9 cellular contexts compared by ENCODE assay signal in genomic region chr7:87564290-87564963, GRCh38. TPM values are rescaled to one million over a fixed set of nuclear protein-coding genes. Genes with fewer than 3 reads are reported as not detected.
DNase-seq lines count a peak whose midpoint lies in the region; ATAC-seq, FAIRE-seq and TF ChIP-seq lines count a peak whose summit lies in the region.
"Had no signal": no experiment of that assay in that cellular context is flagged by ENCODE, and none has a peak within 500 bp of the region (broad histone marks: within the 10 kb centered on the region; RNA-seq: fewer than 3 reads in every experiment).

No MANE protein-coding gene starts in this region.

- DNase-seq in left ventricle myocardium inferior (no peak), left ventricle myocardium superior (no peak), H7 (peak; percentile 49), HepG2 (ENCODE audit: low spot score) (peak; percentile 20), sciatic nerve (ENCODE audit: low spot score) (no peak), HTR-8/SVneo (ENCODE audit: insufficient read length, low spot score) (no peak)
- peak; percentile 35 to 41 for DNase-seq in activated T-cell treated with anti-CD3 and anti-CD28 coated beads, Interleukin-2, amount 50 U/mL, for 48 hours

- TF ChIP-seq CTCF in left ventricle myocardium inferior (IDR thresholded peaks at IDR 0.05; ENCODE audit: borderline replicate concordance) (peak; percentile 35), LNCAP (IDR thresholded peaks at IDR 0.05) (peak; percentile 84), HepG2 (CRISPR knock-in tag; IDR thresholded peaks at IDR 0.05) (peak; percentile 79)

- H3K27ac ChIP-seq in left ventricle myocardium inferior (replicated peaks) (no peak overlapping the region), HepG2 (ENCODE audit: extremely low read length, insufficient read depth, low read length) (peak overlapping the region; percentile 23)

- ATAC-seq in left ventricle myocardium superior (no peak), HepG2 (peak; percentile 87), sciatic nerve (no peak)

- FAIRE-seq in HepG2 (lab: Jason Lieb, UNC) = no peak
- FAIRE-seq in HTR-8/SVneo (lab: Jason Lieb, UNC) = no peak
- FAIRE-seq: endometrium had no signal

- no peak for TF ChIP-seq RAD21 in HepG2 (CRISPR knock-in tag; IDR thresholded peaks at IDR 0.05)

- 43% methylated on average over 3 of the region's 3 CpGs for WGBS in HepG2 (ENCODE audit: low lambda C conversion rate)

- H3K27me3 ChIP-seq in left ventricle myocardium inferior (ENCODE audit: low read depth) (no peaks in the 10 kb centered on the region), H7 (ENCODE audit: control insufficient read depth, insufficient read depth, low read length) (no peaks in the 10 kb centered on the region), HepG2 (ENCODE audit: control insufficient read depth in 1 of 2, insufficient read depth in 2 of 2, low read length in 2 of 2) (no peaks in the 10 kb centered on the region)

- POLR2A ChIA-PET in HepG2 (lab: Yijun Ruan, JAX) = no interaction called here

- H3K4me2 ChIP-seq in HepG2 (ENCODE audit: low read depth, low read length) = no peak overlapping the region

- CTCF ChIA-PET in HepG2 (lab: Yijun Ruan, JAX; ENCODE audit: low intra/inter-chr PET ratio, low total read pairs) = no interaction called here

- H3K36me3 ChIP-seq in left ventricle myocardium inferior (peaks cover 4% of the 10 kb centered on the region), H7 (replicated peaks; ENCODE audit: control insufficient read depth, insufficient read depth, low read length) (no peaks in the 10 kb centered on the region), HepG2 (replicated peaks in 1 of 2; ENCODE audit: control insufficient read depth in 1 of 2, insufficient read depth in 2 of 2, low read length in 2 of 2) (peaks cover 2% of the 10 kb centered on the region in 2 experiments; a peak in 3 of 5 replicates)

- intact Hi-C loops in left ventricle myocardium inferior (cut with micrococcal nuclease) = no loop called here
- intact Hi-C loops in left ventricle myocardium superior (cut with micrococcal nuclease) = no loop called here
- intact Hi-C loops in HepG2 (cut with micrococcal nuclease; ENCODE audit: unreplicated experiment) = loop anchor here (10.0 kb wide), 1 partner anchor 60 kb away; the partner anchor contains the start of gene RUNDC3B
- intact Hi-C loops in sciatic nerve (cut with DNase I) = no loop called here

- no TSS peak for BruUV-seq in HepG2 (replicated peaks; lab: Mats Ljungman, UMichigan)

- no peak overlapping the region for H3K9ac ChIP-seq in HepG2 (ENCODE audit: insufficient read depth, low read depth, low read length)

- H2AFZ ChIP-seq in HepG2 (ENCODE audit: low read length) = no peak overlapping the region

- no peak for TF ChIP-seq EP300 in HepG2 (IDR thresholded peaks at IDR 0.05; ENCODE audit: low read depth in 2 of 2, low read length in 2 of 2)
- TF ChIP-seq EP300 in HepG2 (CRISPR knock-in tag; IDR thresholded peaks at IDR 0.05; ENCODE audit: borderline replicate concordance) = no peak

- no peak for TF ChIP-seq POLR2A in HepG2 (IDR thresholded peaks at IDR 0.05; ENCODE audit: insufficient read depth in 1 of 2, low read depth in 2 of 2, low read length in 2 of 2)

- no peaks in the 10 kb centered on the region for H3K4me1 ChIP-seq in left ventricle myocardium inferior
- H3K4me1 ChIP-seq in HepG2 (ENCODE audit: insufficient read depth, low read length) = peaks cover 23% of the 10 kb centered on the region

- H3K79me2 ChIP-seq in HepG2 (ENCODE audit: insufficient read depth, low read length) = no peaks in the 10 kb centered on the region

- H3K9me3 ChIP-seq in left ventricle myocardium inferior (replicated peaks) (no peaks in the 10 kb centered on the region), HepG2 (ENCODE audit: low read length) (no peaks in the 10 kb centered on the region)

- no peak overlapping the region for H3K4me3 ChIP-seq in left ventricle myocardium inferior
- no peak overlapping the region for H3K4me3 ChIP-seq in H7 (ENCODE audit: insufficient read depth, low read depth, low read length)
- H3K4me3 ChIP-seq in HepG2 (replicated peaks in 1 of 3; ENCODE audit: insufficient read depth in 1 of 3, low read depth in 2 of 3, low read length in 3 of 3) = no peak overlapping the region

- in situ Hi-C loops in HepG2 (cut with HindIII; ENCODE audit: extremely low pct_ligation_motif_present, low pct_unique_long_range_greater_than_20kb) = no loop called here

- no peaks in the 10 kb centered on the region for H4K20me1 ChIP-seq in HepG2 (ENCODE audit: insufficient read depth, low read length)

TF ChIP-seq in HepG2, 621 proteins besides CTCF, POLR2A, EP300 and RAD21 (continues in another document):
- TF ChIP-seq PRMT3 (CRISPR knock-in tag; IDR thresholded peaks at IDR 0.05; ENCODE audit: borderline replicate concordance, low read depth) = no peak
- no peak for TF ChIP-seq ZNF713 (CRISPR knock-in tag; IDR thresholded peaks at IDR 0.05)
- 0 out of 2 replicates have a peak, but pooled peaks have one; percentile 23 for TF ChIP-seq FOXA3 (CRISPR knock-in tag; IDR thresholded peaks at IDR 0.05)
- TF ChIP-seq MTF2 (CRISPR knock-in tag; IDR thresholded peaks at IDR 0.05; ENCODE audit: borderline replicate concordance) = no peak
- TF ChIP-seq ZBTB49 (CRISPR knock-in tag; IDR thresholded peaks at IDR 0.05; ENCODE audit: borderline replicate concordance) = no peak
- peak; percentile 48; the same call in 1 of the 2 replicates for TF ChIP-seq SALL1 (CRISPR knock-in tag; IDR thresholded peaks at IDR 0.05)
- peak; percentile 47; the same call in 1 of the 2 replicates for TF ChIP-seq FOSL2 (CRISPR knock-in tag; IDR thresholded peaks at IDR 0.05)
- 0 out of 2 replicates have a peak, but pooled peaks have one; percentile 28 for TF ChIP-seq IRF2 (CRISPR knock-in tag; IDR thresholded peaks at IDR 0.05)
- no peak for TF ChIP-seq ZNF460 (CRISPR knock-in tag; IDR thresholded peaks at IDR 0.05; ENCODE audit: borderline replicate concordance)
- TF ChIP-seq SAP130 (CRISPR knock-in tag; IDR thresholded peaks at IDR 0.05; ENCODE audit: low read depth) = peak; percentile 38; the same call in 1 of the 2 replicates
- peak; percentile 40; the same call in 1 of the 2 replicates for TF ChIP-seq ZNF331 (CRISPR knock-in tag; IDR thresholded peaks at IDR 0.05)
- peak; percentile 44; the same call in 1 of the 2 replicates for TF ChIP-seq SMC3 (IDR thresholded peaks at IDR 0.05; ENCODE audit: low read length)
- peak; percentile 73 for TF ChIP-seq XRCC5 (optimal IDR thresholded peaks at IDR 0.05; ENCODE audit: low read length)

RNA-seq across cellular contexts. Expression of gene ABCB1, which starts 36.3 kb away (rescaled TPM):
- total RNA-seq in left ventricle myocardium inferior (1.0 TPM), left ventricle myocardium superior (4.8 TPM), HepG2 (2016; rRNA removed; fragmentation: Illumina TruSeq; extraction: Trizol) (25.9 and 42.8 TPM in 2 replicates), sciatic nerve (21.0 TPM)
- not detected in 2 replicates for total RNA-seq in H7 (2014; rRNA removed; shearing (Covaris generic))
- 5.0 and 6.3 TPM in 2 replicates for total RNA-seq in HepG2 (2016; cell fraction: cytosol; rRNA removed; fragmentation: Illumina TruSeq; extraction: Trizol; ENCODE audit: low read depth)
- total RNA-seq in HepG2 (2016; cell fraction: insoluble cytoplasmic fraction; rRNA removed; fragmentation: Illumina TruSeq; extraction: Trizol) = 22.6 and 44.1 TPM in 2 replicates
- 7.6 and 7.9 TPM in 2 replicates for total RNA-seq in HepG2 (2016; cell fraction: membrane; rRNA removed; fragmentation: Illumina TruSeq; extraction: Trizol)
- 42.9 and 51.8 TPM in 2 replicates for total RNA-seq in HepG2 (2016; cell fraction: nucleus; rRNA removed; fragmentation: Illumina TruSeq; extraction: Trizol)
- 52.6 and 79.9 TPM in 2 replicates for polyA plus RNA-seq in HepG2 (2011; rRNA removed)
- 47.0 and 67.2 TPM in 2 replicates for polyA plus RNA-seq in HepG2 (2011; cell fraction: cytosol; rRNA removed)
- 47.8 and 75.8 TPM in 2 replicates for polyA plus RNA-seq in HepG2 (2011; cell fraction: nucleus; rRNA removed)
- 21.6 and 34.5 TPM in 2 replicates for polyA plus RNA-seq in HepG2 (2012)
- polyA plus RNA-seq in HepG2 (2016; cell fraction: cytosol; fragmentation: Illumina TruSeq; extraction: Trizol; ENCODE audit: low read depth) = 2.7 and 3.2 TPM in 2 replicates
- 16.4 and 17.9 TPM in 2 replicates for polyA plus RNA-seq in HepG2 (2016; cell fraction: insoluble cytoplasmic fraction; fragmentation: Illumina TruSeq; extraction: Trizol; ENCODE audit: low read depth)
- polyA plus RNA-seq in HepG2 (2016; cell fraction: membrane; fragmentation: Illumina TruSeq; extraction: Trizol; ENCODE audit: low read depth) = 4.7 and 5.0 TPM in 2 replicates
- 44.6 and 47.8 TPM in 2 replicates for polyA plus RNA-seq in HepG2 (2016; cell fraction: nucleus; fragmentation: Illumina TruSeq; extraction: Trizol; ENCODE audit: insufficient read depth, low read depth)
- 64.0 TPM in 1 of 2 replicates, not detected in the other for polyA minus RNA-seq in HepG2 (2011; rRNA and poly(A)+ RNA removed; ENCODE audit: low replicate concordance)
- 34.7 and 55.1 TPM in 2 replicates for polyA minus RNA-seq in HepG2 (2011; cell fraction: cytosol; rRNA and poly(A)+ RNA removed)
- 53.6 and 84.8 TPM in 2 replicates for polyA minus RNA-seq in HepG2 (2011; cell fraction: nucleus; rRNA and poly(A)+ RNA removed)

Comparison
In these comparisons a context has a peak if more than half of its experiments do, and no peak if none do; other contexts are left out.
1. DNase-seq: peak in H7 (single experiment), activated T-cell treated with anti-CD3 and anti-CD28 coated beads, Interleukin-2, amount 50 U/mL, for 48 hours (2 of 2) and HepG2 (single experiment); none in left ventricle myocardium inferior (single experiment), left ventricle myocardium superior (single experiment), sciatic nerve (single experiment) and HTR-8/SVneo (single experiment).
2. Peak in every context shown above with its lines, with median percentiles within 50 percentile points of each other: CTCF ChIP-seq.